In the genomic region with DNA sequence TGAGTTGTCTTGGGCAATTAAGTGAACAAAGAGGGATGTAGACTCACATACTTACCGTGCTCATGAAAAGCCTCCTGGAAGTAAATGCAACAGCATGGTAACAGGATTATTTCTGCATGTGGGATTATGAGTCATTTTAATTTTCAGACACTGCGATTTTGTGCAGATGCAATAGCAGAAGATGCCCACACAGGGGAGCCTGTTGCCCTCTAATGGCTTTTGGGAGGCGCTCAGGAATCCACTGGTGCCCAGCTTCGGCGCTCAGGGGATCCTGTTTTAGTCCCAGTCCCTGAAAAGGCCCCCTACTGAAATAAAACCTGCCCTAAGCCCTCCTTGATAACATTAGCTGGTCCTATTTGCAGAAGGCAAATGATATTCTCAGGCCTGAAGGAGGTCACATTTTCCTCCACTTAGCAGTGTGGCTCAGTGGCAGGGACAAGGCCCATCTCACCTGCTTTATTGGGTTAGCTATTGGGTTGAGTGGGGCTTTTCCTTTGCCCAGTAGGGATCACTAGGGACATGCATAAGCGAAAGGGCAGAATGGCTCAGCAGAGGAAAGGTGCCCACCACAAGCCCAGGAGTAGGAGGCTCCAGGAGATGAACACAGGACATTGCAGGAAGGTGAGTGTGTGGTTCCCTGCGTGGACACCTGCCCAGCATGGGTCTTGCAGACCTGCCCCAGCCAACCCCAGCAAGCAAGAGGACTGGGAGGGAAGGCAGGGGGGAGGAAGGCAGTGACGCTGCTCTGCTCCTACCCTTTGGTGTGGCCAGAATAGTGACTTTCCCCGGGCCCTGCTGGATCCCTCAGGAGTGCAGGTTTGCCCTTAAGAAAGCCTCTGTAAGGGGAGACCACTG, we compare ENCODE assay signal across 9 cellular contexts. TPM values are rescaled to one million over a fixed set of nuclear protein-coding genes. Genes with fewer than 3 reads are reported as not detected.
DNase-seq lines count a peak whose midpoint lies in the region; ATAC-seq, FAIRE-seq and TF ChIP-seq lines count a peak whose summit lies in the region.
"Had no signal": no experiment of that assay in that cellular context is flagged by ENCODE, and none has a peak within 500 bp of the region (broad histone marks: within the 10 kb centered on the region; RNA-seq: fewer than 3 reads in every experiment).

No MANE protein-coding gene starts in this region.

- no peaks in the 10 kb centered on the region for H3K79me2 ChIP-seq in K562 (ENCODE audit: control insufficient read depth, insufficient read depth, low read length)

- BruUV-seq in K562 (replicated peaks; lab: Mats Ljungman, UMichigan), result no TSS peak

- ATAC-seq in GM21367 (IDR thresholded peaks at IDR 0.05; ENCODE audit: unreplicated experiment) (peak; percentile 90), HG03571 (IDR thresholded peaks at IDR 0.05; ENCODE audit: unreplicated experiment) (peak; percentile 90), K562 (peak; percentile 88)
- ATAC-seq in stimulated activated naive CD8-positive, alpha-beta T cell treated with anti-CD3 and anti-CD28 coated beads, Interleukin-15, amount 100 ng/mL, for 72 hours, result peak; percentile 65

- TF ChIP-seq EP300 in K562 (IDR thresholded peaks at IDR 0.05; ENCODE audit: low read length), result no peak

- CTCF ChIA-PET in K562 (lab: Yijun Ruan, JAX; ENCODE audit: low intra/inter-chr PET ratio), result interaction anchor here (0.9 to 1.4 kb wide), 3 partner anchors 298 to 526 kb away, joined by 3 to 13 read pairs (median 10); no protein-coding TSS in a partner anchor

- no peak overlapping the region for H3K27ac ChIP-seq in K562 (ENCODE audit: extremely low read depth, low read depth, low read length)

- POLR2A ChIA-PET in K562 (lab: Yijun Ruan, JAX), result no interaction called here

- intact Hi-C loops in K562 (cut with micrococcal nuclease), result loop anchor here (1.0 kb wide), 4 partner anchors 66 to 526 kb away; no protein-coding TSS in a partner anchor

- no peaks in the 10 kb centered on the region for H3K4me1 ChIP-seq in K562 (replicated peaks in 1 of 2; ENCODE audit: control insufficient read depth in 2 of 2, insufficient read depth in 2 of 2, low read length in 2 of 2)

- FAIRE-seq in K562 (lab: Jason Lieb, UNC), result peak; percentile 67
- FAIRE-seq: frontal cortex had no signal

- H3K27ac Mint-ChIP-seq in stimulated activated naive CD8-positive, alpha-beta T cell treated with anti-CD3 and anti-CD28 coated beads, Interleukin-15, amount 100 ng/mL, for 72 hours, result no peak overlapping the region

- peak; percentile 89 to 93 for TF ChIP-seq RAD21 in K562 (CRISPR knock-in tag; conservative IDR thresholded peaks at IDR 0.05 in 1 of 2, IDR thresholded peaks at IDR 0.05 in 1 of 2)

- peak; percentile 72 to 86 (median 86) for TF ChIP-seq CTCF in K562 (IDR thresholded peaks at IDR 0.05 in 2 of 3, conservative IDR thresholded peaks at IDR 0.05 in 1 of 3; ENCODE audit: insufficient read depth in 2 of 3, low read depth in 1 of 3, low read length in 3 of 3)

- WGBS in K562 (ENCODE audit: insufficient coverage, low coverage, missing lambda C conversion rate), result under 1% methylated on average over 9 of the region's 9 CpGs

- peak overlapping the region; percentile 53; the same call in 1 of the 2 replicates for H2AFZ ChIP-seq in K562 (ENCODE audit: low read depth, low read length)

- H3K9me3 Mint-ChIP-seq in stimulated activated naive CD8-positive, alpha-beta T cell treated with anti-CD3 and anti-CD28 coated beads, Interleukin-15, amount 100 ng/mL, for 72 hours, result no peaks in the 10 kb centered on the region

- peak; percentile 18 to 55 for DNase-seq in NCI-H2081 (lab: John Stamatoyannopoulos, UW)
- DNase-seq in NCI-H2081 treated with DMSO at 0.1 percent for 48 hours (lab: John Stamatoyannopoulos, UW), result no peak
- DNase-seq in NOMO-1 (lab: John Stamatoyannopoulos, UW; ENCODE audit: unreplicated experiment in 2 of 2), result peak; percentile 38 to 54
- DNase-seq in K562 (ENCODE audit: extremely low read depth in 1 of 4, low spot score in 3 of 4), result peak; percentile 53 to 58 (median 56)
- DNase-seq in islet precursor cell, result peak; percentile 73
- peak; percentile 11 to 36 for DNase-seq in stimulated activated naive CD8-positive, alpha-beta T cell treated with anti-CD3 and anti-CD28 coated beads, Interleukin-15, amount 100 ng/mL, for 72 hours

- no peaks in the 10 kb centered on the region for H4K20me1 ChIP-seq in K562 (replicated peaks; ENCODE audit: control insufficient read depth, insufficient read depth, low read length)

- no peak overlapping the region for H3K4me3 Mint-ChIP-seq in stimulated activated naive CD8-positive, alpha-beta T cell treated with anti-CD3 and anti-CD28 coated beads, Interleukin-15, amount 100 ng/mL, for 72 hours

- H3K9ac ChIP-seq in K562 (ENCODE audit: insufficient read depth in 1 of 2, low read depth in 2 of 2, low read length in 2 of 2), result no peak overlapping the region

- no peak for TF ChIP-seq POLR2A in K562 (conservative IDR thresholded peaks at IDR 0.05)

- H3K27me3 ChIP-seq in K562 (ENCODE audit: control insufficient read depth in 2 of 2, insufficient read depth in 2 of 2, low read length in 2 of 2), result no peaks in the 10 kb centered on the region

- H3K4me1 Mint-ChIP-seq in stimulated activated naive CD8-positive, alpha-beta T cell treated with anti-CD3 and anti-CD28 coated beads, Interleukin-15, amount 100 ng/mL, for 72 hours, result no peaks in the 10 kb centered on the region

- H3K27me3 Mint-ChIP-seq in stimulated activated naive CD8-positive, alpha-beta T cell treated with anti-CD3 and anti-CD28 coated beads, Interleukin-15, amount 100 ng/mL, for 72 hours, result peaks cover 20% of the 10 kb centered on the region

- H3K9me3 ChIP-seq in K562 (replicated peaks; ENCODE audit: control insufficient read depth, insufficient read depth, low read depth, low read length), result no peaks in the 10 kb centered on the region

- H3K9me1 ChIP-seq in K562 (ENCODE audit: control insufficient read depth, insufficient read depth, low read length), result no peaks in the 10 kb centered on the region

- in situ Hi-C loops in K562 (cut with MboI), result loop anchor here (5.0 to 10.0 kb wide), 2 partner anchors 333 to 530 kb away; no protein-coding TSS in a partner anchor

- no peak overlapping the region for H3K4me3 ChIP-seq in K562

- H3K4me2 ChIP-seq in K562 (ENCODE audit: insufficient read depth, low read length), result no peak overlapping the region

- H3K36me3 ChIP-seq in K562 (ENCODE audit: control insufficient read depth, insufficient read depth, low read length), result no peaks in the 10 kb centered on the region

TF ChIP-seq in K562, 482 proteins besides CTCF, POLR2A, EP300 and RAD21 (continues in another document):
- TF ChIP-seq SMC3 (conservative IDR thresholded peaks at IDR 0.05; ENCODE audit: insufficient read depth, low read depth, low read length) (peak; percentile 81), PHF21A (IDR thresholded peaks at IDR 0.05; ENCODE audit: borderline replicate concordance, low read depth) (no peak), SRSF7 (optimal IDR thresholded peaks at IDR 0.05; ENCODE audit: low read depth, low read length) (no peak), ZNF77 (CRISPR knock-in tag; IDR thresholded peaks at IDR 0.05) (no peak)

RNA-seq across cellular contexts. Expression of gene KCNS3, which starts 26.5 kb away (rescaled TPM):
- total RNA-seq in K562 (2011; cell fraction: chromatin; rRNA removed; ENCODE audit: low replicate concordance), result 0.23 and 0.39 TPM in 2 replicates
- total RNA-seq in K562 (2011; cell fraction: nucleolus; rRNA removed), result 0.17 and 0.26 TPM in 2 replicates
- 0.59 and 0.92 TPM in 2 replicates for total RNA-seq in K562 (2011; cell fraction: nucleoplasm; rRNA removed)
- total RNA-seq in K562 (2014; rRNA removed) (0.24 and 0.45 TPM in 2 replicates), K562 (2014; rRNA removed; fragmentation: Illumina TruSeq; extraction: Trizol) (0.29 and 0.40 TPM in 2 replicates), K562 (2015; rRNA removed; fragmentation: Illumina TruSeq; extraction: Trizol) (0.19 and 0.25 TPM in 2 replicates), K562 (2021) (0.25 and 0.75 TPM in 2 replicates)
- polyA plus RNA-seq in K562 (2011; rRNA removed) (0.28 and 0.49 TPM in 2 replicates), K562 (2014; fragmentation: Illumina TruSeq; extraction: Trizol) (0.19 and 0.28 TPM in 2 replicates), K562 (2014; fragmentation: Nextera tagmentation; extraction: Ambion mirVana) (under 1 TPM; 0.01 to 0.18 TPM), K562 (2014; rRNA removed) (0.08 and 0.20 TPM in 2 replicates)
- polyA plus RNA-seq in K562 (2011; cell fraction: cytosol; rRNA removed), result 0.24 and 0.30 TPM in 2 replicates
- polyA plus RNA-seq in K562 (2011; cell fraction: nucleus; rRNA removed), result 0.13 and 0.29 TPM in 2 replicates
- 0.43 and 0.61 TPM in 2 replicates for polyA plus RNA-seq in K562 (2012)
- 0.39 and 0.45 TPM in 2 replicates for polyA minus RNA-seq in K562 (2011; rRNA and poly(A)+ RNA removed)
- not detected in 2 replicates for polyA minus RNA-seq in K562 (2011; cell fraction: cytosol; rRNA and poly(A)+ RNA removed)
- polyA minus RNA-seq in K562 (2011; cell fraction: nucleus; rRNA and poly(A)+ RNA removed), result 0.27 and 0.44 TPM in 2 replicates

RNA-seq across cellular contexts. Expression of gene MSGN1, which starts 35.7 kb away (rescaled TPM):
- not detected in 2 replicates for total RNA-seq in K562 (2011; cell fraction: chromatin; rRNA removed; ENCODE audit: low replicate concordance)
- total RNA-seq in K562 (2011; cell fraction: nucleolus; rRNA removed), result not detected in 2 replicates
- total RNA-seq in K562 (2011; cell fraction: nucleoplasm; rRNA removed), result not detected in 2 replicates
- total RNA-seq in K562 (2014; rRNA removed) (not detected in 2 replicates), K562 (2014; rRNA removed; fragmentation: Illumina TruSeq; extraction: Trizol) (not detected in 2 replicates), K562 (2015; rRNA removed; fragmentation: Illumina TruSeq; extraction: Trizol) (not detected in 2 replicates), K562 (2021) (not detected in 2 replicates)
- polyA plus RNA-seq in K562 (2011; rRNA removed) (not detected in 2 replicates), K562 (2014; fragmentation: Illumina TruSeq; extraction: Trizol) (not detected in 2 replicates), K562 (2014; fragmentation: Nextera tagmentation; extraction: Ambion mirVana) (not detected), K562 (2014; rRNA removed) (not detected in 2 replicates)
- not detected in 2 replicates for polyA plus RNA-seq in K562 (2011; cell fraction: cytosol; rRNA removed)
- not detected in 2 replicates for polyA plus RNA-seq in K562 (2011; cell fraction: nucleus; rRNA removed)
- not detected in 2 replicates for polyA plus RNA-seq in K562 (2012)
- polyA minus RNA-seq in K562 (2011; rRNA and poly(A)+ RNA removed), result not detected in 2 replicates
- polyA minus RNA-seq in K562 (2011; cell fraction: cytosol; rRNA and poly(A)+ RNA removed), result not detected in 2 replicates
- polyA minus RNA-seq in K562 (2011; cell fraction: nucleus; rRNA and poly(A)+ RNA removed), result not detected in 2 replicates
- total RNA-seq: frontal cortex had no signal
